In genomic region chr2:41962912-41963652, GRCh38 we compare ENCODE assay signal across 15 cellular contexts.
DNase-seq lines count a peak whose midpoint lies in the region; ATAC-seq and TF ChIP-seq lines count a peak whose summit lies in the region.
"Had no signal": no experiment of that assay in that cellular context is flagged by ENCODE, and none has a peak within 500 bp of the region (broad histone marks: within the 10 kb centered on the region; RNA-seq: fewer than 3 reads in every experiment).

No MANE protein-coding gene starts in this region.

- H3K9me2 ChIP-seq in GM23338 (ENCODE audit: insufficient read depth): no peaks in the 10 kb centered on the region

- H3K79me2 ChIP-seq in GM23338 (replicated peaks; ENCODE audit: insufficient read depth) (no peaks in the 10 kb centered on the region), mesendoderm (ENCODE audit: control insufficient read depth, insufficient read depth, low read length) (no peaks in the 10 kb centered on the region), smooth muscle cell (ENCODE audit: low read depth) (no peaks in the 10 kb centered on the region)

- H2AFZ ChIP-seq in GM23338 (peak overlapping the region; percentile 99), smooth muscle cell (ENCODE audit: low read depth) (peak overlapping the region; percentile 49)

- no peak overlapping the region for H4K8ac ChIP-seq in mesendoderm (ENCODE audit: low read depth, low read length)

- no peak overlapping the region for H4K5ac ChIP-seq in mesendoderm (ENCODE audit: low read length)

- no peak overlapping the region for H3K27ac Mint-ChIP-seq in GM23338
- no peak overlapping the region for H3K27ac Mint-ChIP-seq in activated T-cell treated with anti-CD3 and anti-CD28 coated beads, Interleukin-2, amount 50 U/mL, for 72 hours
- H3K27ac Mint-ChIP-seq: CD4-positive, CD25-positive, alpha-beta regulatory T cell had no signal

- peaks cover 51% of the 10 kb centered on the region for H3K4me1 Mint-ChIP-seq in GM23338
- H3K4me1 Mint-ChIP-seq in activated T-cell treated with anti-CD3 and anti-CD28 coated beads, Interleukin-2, amount 50 U/mL, for 72 hours (ENCODE audit: low read depth): no peaks in the 10 kb centered on the region
- H3K4me1 Mint-ChIP-seq: CD4-positive, CD25-positive, alpha-beta regulatory T cell had no signal

- H3K4ac ChIP-seq in mesendoderm (ENCODE audit: low read depth, low read length): no peak overlapping the region

- no peaks in the 10 kb centered on the region for H3K36me3 Mint-ChIP-seq in GM23338 (ENCODE audit: low read depth)
- H3K36me3 Mint-ChIP-seq in activated T-cell treated with anti-CD3 and anti-CD28 coated beads, Interleukin-2, amount 50 U/mL, for 72 hours (ENCODE audit: insufficient read depth in 2 of 2): no peaks in the 10 kb centered on the region
- H3K36me3 Mint-ChIP-seq: CD4-positive, CD25-positive, alpha-beta regulatory T cell had no signal

- peak overlapping the region; percentile 9 for H3K9ac ChIP-seq in mesendoderm (ENCODE audit: low read length)
- no peak overlapping the region for H3K9ac ChIP-seq in smooth muscle cell (ENCODE audit: low read depth)

- H3K27me3 Mint-ChIP-seq in GM23338 (ENCODE audit: insufficient read depth, low read depth, poor library complexity): peaks cover 8% of the 10 kb centered on the region
- H3K27me3 Mint-ChIP-seq in activated T-cell treated with anti-CD3 and anti-CD28 coated beads, Interleukin-2, amount 50 U/mL, for 72 hours (ENCODE audit: low read depth): peaks cover 22% of the 10 kb centered on the region

- H3K27me3 ChIP-seq in GM23338 (ENCODE audit: insufficient read depth) (no peaks in the 10 kb centered on the region), body of pancreas (no peaks in the 10 kb centered on the region), mesendoderm (ENCODE audit: insufficient read depth, low read length, poor library complexity) (no peaks in the 10 kb centered on the region), smooth muscle cell (ENCODE audit: low read depth) (no peaks in the 10 kb centered on the region)
- H3K27me3 ChIP-seq: MG63, SJCRH30 had no signal

- H2BK15ac ChIP-seq in mesendoderm (replicated peaks; ENCODE audit: low read depth): no peak overlapping the region

- H2BK5ac ChIP-seq in mesendoderm (ENCODE audit: low read length): peak overlapping the region; percentile 76

- H2BK120ac ChIP-seq in mesendoderm (ENCODE audit: low read depth, low read length): no peak overlapping the region

- no peaks in the 10 kb centered on the region for H3K79me1 ChIP-seq in mesendoderm (ENCODE audit: low read length)

- H3K4me1 ChIP-seq in GM23338 (ENCODE audit: insufficient read depth) (peaks cover 27% of the 10 kb centered on the region), body of pancreas (peaks cover 47% of the 10 kb centered on the region), mesendoderm (ENCODE audit: control insufficient read depth, low read depth, low read length) (peaks cover 30% of the 10 kb centered on the region), smooth muscle cell (ENCODE audit: low read depth) (peaks cover 38% of the 10 kb centered on the region)

- H3K4me3 ChIP-seq in GM23338: no peak overlapping the region
- H3K4me3 ChIP-seq in body of pancreas: no peak overlapping the region
- H3K4me3 ChIP-seq in mesendoderm (ENCODE audit: low read length): no peak overlapping the region
- no peak overlapping the region for H3K4me3 ChIP-seq in smooth muscle cell
- H3K4me3 ChIP-seq: MG63, SJCRH30 had no signal

- H3K4me3 Mint-ChIP-seq in GM23338: no peak overlapping the region
- no peak overlapping the region for H3K4me3 Mint-ChIP-seq in activated T-cell treated with anti-CD3 and anti-CD28 coated beads, Interleukin-2, amount 50 U/mL, for 72 hours
- H3K4me3 Mint-ChIP-seq: CD4-positive, CD25-positive, alpha-beta regulatory T cell had no signal

- H3K4me2 ChIP-seq in GM23338 (no peak overlapping the region), mesendoderm (ENCODE audit: low read length) (no peak overlapping the region), smooth muscle cell (peak overlapping the region; percentile 1)

- H3K23ac ChIP-seq in mesendoderm (ENCODE audit: low read length): no peak overlapping the region

- peak overlapping the region; percentile 31 for H3K18ac ChIP-seq in mesendoderm (ENCODE audit: low read length)

- no peak overlapping the region for H2AK5ac ChIP-seq in mesendoderm (ENCODE audit: low read length)

- 45 to 53% methylated on average over 5 of the region's 5 CpGs for WGBS in body of pancreas, 2 donors
- no CpG with 5 or more reads among the region's 5 CpGs for WGBS in mesendoderm (ENCODE audit: extremely low coverage, insufficient coverage, low lambda C conversion rate)
- 46% methylated on average over 5 of the region's 5 CpGs for WGBS in smooth muscle cell (ENCODE audit: low lambda C conversion rate)

- ATAC-seq in GM23338 (no peak), body of pancreas (no peak), GM19324 (IDR thresholded peaks at IDR 0.05; ENCODE audit: low FRiP score, unreplicated experiment) (no peak)
- no peak for ATAC-seq in activated T-cell treated with anti-CD3 and anti-CD28 coated beads, Interleukin-2, amount 50 U/mL, for 72 hours (replicated peaks in 1 of 2)

- DNase-seq in GM23338 (ENCODE audit: low spot score) (no peak), body of pancreas (no peak), mesendoderm (peak; percentile 49), smooth muscle cell (lab: John Stamatoyannopoulos, UW; ENCODE audit: unreplicated experiment) (no peak), HuH-7 (ENCODE audit: low spot score) (no peak), GM10266 (ENCODE audit: extremely low spot score) (no peak)
- no peak for DNase-seq in activated T-cell treated with anti-CD3 and anti-CD28 coated beads, Interleukin-2, amount 50 U/mL, for 72 hours
- DNase-seq: activated CD8-positive, alpha-beta memory T cell treated with anti-CD3 and anti-CD28 coated beads for 24 hours; activated effector memory CD4-positive, alpha-beta T cell treated with anti-CD3 and anti-CD28 coated beads, Interleukin-2, amount 50 U/mL, for 16 hours; CD4-positive, CD25-positive, alpha-beta regulatory T cell; MG63; NCI-H2081 treated with DMSO at 0.1 percent for 48 hours had no signal

- no peaks in the 10 kb centered on the region for H3F3A ChIP-seq in GM23338 (replicated peaks; ENCODE audit: low read depth)
- H3F3A ChIP-seq in smooth muscle cell (ENCODE audit: low read depth): peaks cover 15% of the 10 kb centered on the region

- TF ChIP-seq CTCF in GM23338 (conservative IDR thresholded peaks at IDR 0.05; ENCODE audit: low read depth in 2 of 2): no peak
- no peak for TF ChIP-seq CTCF in body of pancreas (IDR thresholded peaks at IDR 0.05)
- no peak for TF ChIP-seq CTCF in smooth muscle cell (IDR thresholded peaks at IDR 0.05; ENCODE audit: borderline replicate concordance, insufficient read depth, poor library complexity, severe bottlenecking)
- no peak for TF ChIP-seq CTCF in GM10266 (IDR thresholded peaks at IDR 0.05; ENCODE audit: control insufficient read depth, insufficient read depth, low read depth, missing control alignments)

- intact Hi-C loops in body of pancreas (cut with DNase I): no loop called here

- no peaks in the 10 kb centered on the region for H3K9me3 Mint-ChIP-seq in GM23338
- no peaks in the 10 kb centered on the region for H3K9me3 Mint-ChIP-seq in activated T-cell treated with anti-CD3 and anti-CD28 coated beads, Interleukin-2, amount 50 U/mL, for 72 hours
- H3K9me3 Mint-ChIP-seq: CD4-positive, CD25-positive, alpha-beta regulatory T cell had no signal

- no peaks in the 10 kb centered on the region for H4K20me1 ChIP-seq in GM23338 (replicated peaks; ENCODE audit: insufficient read depth)
- no peaks in the 10 kb centered on the region for H4K20me1 ChIP-seq in smooth muscle cell (ENCODE audit: low read depth)

- no peak for TF ChIP-seq POLR2A in body of pancreas (IDR thresholded peaks at IDR 0.05)

- H3K36me3 ChIP-seq in GM23338 (ENCODE audit: insufficient read depth) (no peaks in the 10 kb centered on the region), body of pancreas (replicated peaks in 1 of 2; ENCODE audit: insufficient read depth in 1 of 2, low read depth in 2 of 2) (no peaks in the 10 kb centered on the region), mesendoderm (ENCODE audit: control insufficient read depth, insufficient read depth, low read length) (no peaks in the 10 kb centered on the region), smooth muscle cell (ENCODE audit: low read depth) (no peaks in the 10 kb centered on the region)
- H3K36me3 ChIP-seq: MG63, neutrophil, SJCRH30 had no signal

- H3K27ac ChIP-seq in GM23338 (ENCODE audit: low read depth) (no peak overlapping the region), body of pancreas (peak overlapping the region in 3 of 4 donors; percentile 45 to 77 (median 68)), mesendoderm (ENCODE audit: low read depth, low read length) (no peak overlapping the region), smooth muscle cell (ENCODE audit: low read depth) (peak overlapping the region; percentile 34)
- H3K27ac ChIP-seq: neutrophil, SJCRH30 had no signal

- no peaks in the 10 kb centered on the region for H3K9me3 ChIP-seq in body of pancreas
- no peaks in the 10 kb centered on the region for H3K9me3 ChIP-seq in smooth muscle cell (replicated peaks; ENCODE audit: low read depth)
- H3K9me3 ChIP-seq: MG63, neutrophil, SJCRH30 had no signal

- H3K56ac ChIP-seq in mesendoderm (ENCODE audit: low read length): peak overlapping the region; percentile 58

TF ChIP-seq in GM23338, 12 proteins besides CTCF, POLR2A, EP300 and RAD21 (continues in another document):
- TF ChIP-seq EZH2phosphoT487 (IDR thresholded peaks at IDR 0.05; ENCODE audit: unreplicated experiment) (no peak), CREB1 (CRISPR knock-in tag; IDR thresholded peaks at IDR 0.05; ENCODE audit: low read depth) (no peak), ZNF114 (CRISPR knock-in tag; IDR thresholded peaks at IDR 0.05) (no peak), STAT1 (IDR thresholded peaks at IDR 0.05; ENCODE audit: unreplicated experiment) (no peak), NANOG (IDR thresholded peaks at IDR 0.05; ENCODE audit: borderline replicate concordance) (no peak), JUNB (IDR thresholded peaks at IDR 0.05; ENCODE audit: unreplicated experiment) (no peak)
- TF ChIP-seq, protein P1, sequence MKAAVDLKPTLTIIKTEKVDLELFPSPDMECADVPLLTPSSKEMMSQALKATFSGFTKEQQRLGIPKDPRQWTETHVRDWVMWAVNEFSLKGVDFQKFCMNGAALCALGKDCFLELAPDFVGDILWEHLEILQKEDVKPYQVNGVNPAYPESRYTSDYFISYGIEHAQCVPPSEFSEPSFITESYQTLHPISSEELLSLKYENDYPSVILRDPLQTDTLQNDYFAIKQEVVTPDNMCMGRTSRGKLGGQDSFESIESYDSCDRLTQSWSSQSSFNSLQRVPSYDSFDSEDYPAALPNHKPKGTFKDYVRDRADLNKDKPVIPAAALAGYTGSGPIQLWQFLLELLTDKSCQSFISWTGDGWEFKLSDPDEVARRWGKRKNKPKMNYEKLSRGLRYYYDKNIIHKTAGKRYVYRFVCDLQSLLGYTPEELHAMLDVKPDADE (IDR thresholded peaks at IDR 0.05): no peak

Comparison
In these comparisons a context has a peak if more than half of its experiments do, and no peak if none do; other contexts are left out.
1. H3K27ac ChIP-seq: peak in body of pancreas (3 of 4) and smooth muscle cell (single experiment); none in GM23338 (single experiment) and mesendoderm (single experiment).